ENCODE assay signal across 26 cellular contexts in genomic region chr14:21415329-21415728, GRCh38.
"Had no signal": no experiment of that assay in that cellular context is flagged by ENCODE, and none has a peak within 500 bp of the region (broad histone marks: within the 10 kb centered on the region; RNA-seq: fewer than 3 reads in every experiment).

No MANE protein-coding gene starts in this region.

- H3K27ac ChIP-seq: ascending aorta, body of pancreas, coronary artery, SK-N-MC, VCaP had no signal

- DNase-seq: activated CD4-positive, alpha-beta T cell treated with anti-CD3 and anti-CD28 coated beads for 4 hours; activated CD4-positive, alpha-beta T cell treated with anti-CD3 and anti-CD28 coated beads, Interleukin-2, amount 50 U/mL, for 4 hours; activated CD8-positive, alpha-beta memory T cell treated with anti-CD3 and anti-CD28 coated beads for 24 hours; activated effector memory CD4-positive, alpha-beta T cell treated with Interleukin-2 at 50 U/mL for 16 hours; activated naive CD4-positive, alpha-beta T cell treated with anti-CD3 and anti-CD28 coated beads, Interleukin-2, amount 50 U/mL, for 16 hours; amniotic stem cell; body of pancreas; central memory CD4-positive, alpha-beta T cell; MG63; MV-4-11; NCI-H1105; NCI-H1436 treated with DMSO at 0.1 percent for 48 hours; NCI-H187; NCI-H2081; NCI-H510A treated with DMSO at 0.1 percent for 48 hours; NCI-H69; NK-92 treated with Interleukin-12 subunit alpha and Interleukin-12 subunit beta, amount 100 ng/mL, for 24 hours; OCI-M1; RPMI8226; T-helper 1 cell had no signal

- ATAC-seq: body of pancreas, Panc1, Right ventricle myocardium inferior had no signal

- H3K4me1 ChIP-seq: ascending aorta, body of pancreas had no signal

- H3K9me3 ChIP-seq: ascending aorta, body of pancreas, MG63 had no signal

- H3K4me3 ChIP-seq: ascending aorta, body of pancreas, coronary artery, MG63, SK-N-MC had no signal
